In genomic region chr9:137459147-137459600, GRCh38 we compare ENCODE assay signal across 8 cellular contexts. TPM values are rescaled to one million over a fixed set of nuclear protein-coding genes. Genes with fewer than 3 reads are reported as not detected.
DNase-seq lines count a peak whose midpoint lies in the region; ATAC-seq and TF ChIP-seq lines count a peak whose summit lies in the region.

A gene with protein sequence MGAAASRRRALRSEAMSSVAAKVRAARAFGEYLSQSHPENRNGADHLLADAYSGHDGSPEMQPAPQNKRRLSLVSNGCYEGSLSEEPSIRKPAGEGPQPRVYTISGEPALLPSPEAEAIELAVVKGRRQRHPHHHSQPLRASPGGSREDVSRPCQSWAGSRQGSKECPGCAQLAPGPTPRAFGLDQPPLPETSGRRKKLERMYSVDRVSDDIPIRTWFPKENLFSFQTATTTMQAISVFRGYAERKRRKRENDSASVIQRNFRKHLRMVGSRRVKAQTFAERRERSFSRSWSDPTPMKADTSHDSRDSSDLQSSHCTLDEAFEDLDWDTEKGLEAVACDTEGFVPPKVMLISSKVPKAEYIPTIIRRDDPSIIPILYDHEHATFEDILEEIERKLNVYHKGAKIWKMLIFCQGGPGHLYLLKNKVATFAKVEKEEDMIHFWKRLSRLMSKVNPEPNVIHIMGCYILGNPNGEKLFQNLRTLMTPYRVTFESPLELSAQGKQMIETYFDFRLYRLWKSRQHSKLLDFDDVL (minus strand): TSS chr9:137459334. CDS start chr9:137459102, 232 bp downstream.

- CTCF ChIA-PET in activated CD4-positive, alpha-beta T cell treated with anti-CD3 and anti-CD28 coated beads, Interleukin-2, amount 10 ng/mL, durations not matched to agents 7 days and 5 days (lab: Charles Lee): interaction anchor here (0.7 kb wide), 1 partner anchor 36 kb away, joined by 4 read pairs; the partner anchor contains the start of genes EXD3 and NOXA1

- no peak for TF ChIP-seq CTCF in AG09319 (IDR thresholded peaks at IDR 0.05; ENCODE audit: low read depth, low read length)
- no peak for TF ChIP-seq CTCF in coronary artery (IDR thresholded peaks at IDR 0.05)

- H3K27me3 Mint-ChIP-seq in activated CD4-positive, alpha-beta T cell treated with anti-CD3 and anti-CD28 coated beads, Interleukin-2, amount 10 ng/mL, durations not matched to agents 7 days and 5 days: no peaks in the 10 kb centered on the region

- H3K4me1 Mint-ChIP-seq in activated CD4-positive, alpha-beta T cell treated with anti-CD3 and anti-CD28 coated beads, Interleukin-2, amount 10 ng/mL, durations not matched to agents 7 days and 5 days: peaks cover 40% of the 10 kb centered on the region

- H3K4me3 Mint-ChIP-seq in activated CD4-positive, alpha-beta T cell treated with anti-CD3 and anti-CD28 coated beads, Interleukin-2, amount 10 ng/mL, durations not matched to agents 7 days and 5 days: peak within 1 kb of the TSS; percentile 41

- DNase-seq in AG09319 (ENCODE audit: extremely low read depth, low read depth): peak; percentile 66
- peak; percentile 32 for DNase-seq in NCI-H526 treated with DMSO at 0.1 percent for 48 hours (lab: John Stamatoyannopoulos, UW)
- peak; percentile 92 for DNase-seq in activated CD4-positive, alpha-beta T cell treated with anti-CD3 and anti-CD28 coated beads, Interleukin-2, amount 10 ng/mL, durations not matched to agents 7 days and 5 days
- DNase-seq in coronary artery (ENCODE audit: low spot score): peak; percentile 92
- DNase-seq in left kidney (ENCODE audit: low read depth, low spot score): peak; percentile 97
- peak; percentile 95 to 97 for DNase-seq in stimulated activated CD4-positive, alpha-beta T cell treated with anti-CD3 and anti-CD28 coated beads, Interleukin-1b, Interleukin-23, amount 100 ng/mL, for 4 hours (ENCODE audit: low read depth in 2 of 2)

- peak; percentile 79 for ATAC-seq in GM19025 (IDR thresholded peaks at IDR 0.05; ENCODE audit: low read depth, unreplicated experiment)
- peak; percentile 58 for ATAC-seq in HG03342 (IDR thresholded peaks at IDR 0.05; ENCODE audit: unreplicated experiment)

- peaks cover 6% of the 10 kb centered on the region for H3K36me3 Mint-ChIP-seq in activated CD4-positive, alpha-beta T cell treated with anti-CD3 and anti-CD28 coated beads, Interleukin-2, amount 10 ng/mL, durations not matched to agents 7 days and 5 days (ENCODE audit: low read depth)

- POLR2A ChIA-PET in activated CD4-positive, alpha-beta T cell treated with anti-CD3 and anti-CD28 coated beads, Interleukin-2, amount 10 ng/mL, durations not matched to agents 7 days and 5 days (lab: Charles Lee): no interaction called here

- H3K4me3 ChIP-seq in coronary artery: peak within 1 kb of the TSS; percentile 96

- H3K27ac Mint-ChIP-seq in activated CD4-positive, alpha-beta T cell treated with anti-CD3 and anti-CD28 coated beads, Interleukin-2, amount 10 ng/mL, durations not matched to agents 7 days and 5 days: peak within 1 kb of the TSS; percentile 87

- no peaks in the 10 kb centered on the region for H3K9me3 Mint-ChIP-seq in activated CD4-positive, alpha-beta T cell treated with anti-CD3 and anti-CD28 coated beads, Interleukin-2, amount 10 ng/mL, durations not matched to agents 7 days and 5 days

- H3K27ac ChIP-seq in coronary artery: peak within 1 kb of the TSS; percentile 68 to 85

RNA-seq across cellular contexts. Expression of the gene that starts here (rescaled TPM):
- total RNA-seq in activated CD4-positive, alpha-beta T cell treated with anti-CD3 and anti-CD28 coated beads, Interleukin-2, amount 10 ng/mL, durations not matched to agents 7 days and 5 days: 10 to 100 TPM; 57.6 to 60.3 TPM

Comparison
In these comparisons a context has a peak if more than half of its experiments do, and no peak if none do; other contexts are left out.
1. Peak in every context shown above with its lines: DNase-seq, ATAC-seq, H3K4me3 ChIP-seq and H3K27ac ChIP-seq.
2. DNase-seq: peak in every context shown above with its lines; median percentile 97 in left kidney; 96 in stimulated activated CD4-positive, alpha-beta T cell treated with anti-CD3 and anti-CD28 coated beads, Interleukin-1b, Interleukin-23, amount 100 ng/mL, for 4 hours; 92 in activated CD4-positive, alpha-beta T cell treated with anti-CD3 and anti-CD28 coated beads, Interleukin-2, amount 10 ng/mL, durations not matched to agents 7 days and 5 days; 92 in coronary artery; 66 in AG09319; 32 in NCI-H526 treated with DMSO at 0.1 percent for 48 hours.